In the genomic region with DNA sequence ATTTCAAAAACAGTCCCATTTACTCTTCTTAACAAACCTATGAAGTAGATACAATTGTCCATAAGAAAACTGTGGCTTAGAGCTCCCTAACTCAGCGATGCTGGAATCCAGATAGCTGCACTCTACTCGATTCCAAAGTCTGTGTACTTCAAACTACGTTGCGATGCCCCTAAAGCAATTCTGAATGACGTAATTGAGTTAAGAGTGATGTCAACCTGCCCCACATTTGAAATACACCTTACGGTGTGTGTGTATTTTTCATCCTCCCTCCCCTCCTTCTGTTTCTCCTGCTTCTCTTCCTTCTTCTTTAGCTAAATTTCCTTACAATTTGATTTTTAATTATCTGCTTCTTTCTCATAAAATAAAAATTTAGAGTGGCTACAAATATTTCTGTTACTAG, we compare ENCODE assay signal across 20 cellular contexts.
"Had no signal": no experiment of that assay in that cellular context is flagged by ENCODE, and none has a peak within 500 bp of the region (broad histone marks: within the 10 kb centered on the region; RNA-seq: fewer than 3 reads in every experiment).

No MANE protein-coding gene starts in this region.

- H3K36me3 ChIP-seq: heart right ventricle, thyroid gland, upper lobe of right lung had no signal

- H3K27ac Mint-ChIP-seq: brain; dendritic cell treated with granulocyte-macrophage colony-stimulating factor and Interleukin-4, amounts not matched to agents 40 ng/mL and 50 ng/mL, for 4 days; memory B cell had no signal

- DNase-seq: activated CD4-positive, alpha-beta T cell treated with anti-CD3 and anti-CD28 coated beads for 1 hour; activated CD4-positive, alpha-beta T cell treated with anti-CD3 and anti-CD28 coated beads, Interleukin-2, amount 50 U/mL, for 4 hours; activated gamma-delta T cell treated with Interleukin-2 at 50 U/mL for 16 hours; aorta; effector CD4-positive, alpha-beta T cell; erythroblast; foreskin fibroblast; heart right ventricle; left colon; stimulated activated CD4-positive, alpha-beta T cell treated with anti-CD3 and anti-CD28 coated beads, Interleukin-4, amount 100 ng/mL, for 1 hour; substantia nigra; SW 1271; T-helper 9 cell; thyroid gland; upper lobe of right lung had no signal

- H3K4me3 ChIP-seq: heart right ventricle, SK-N-MC, thyroid gland, upper lobe of right lung had no signal

- H3K4me1 ChIP-seq: heart right ventricle, thyroid gland, upper lobe of right lung had no signal

- H3K9me3 Mint-ChIP-seq: brain; dendritic cell treated with granulocyte-macrophage colony-stimulating factor and Interleukin-4, amounts not matched to agents 40 ng/mL and 50 ng/mL, for 4 days; memory B cell had no signal

- H3K4me3 Mint-ChIP-seq: brain; dendritic cell treated with granulocyte-macrophage colony-stimulating factor and Interleukin-4, amounts not matched to agents 40 ng/mL and 50 ng/mL, for 4 days; memory B cell had no signal

- FAIRE-seq: keratinocyte had no signal

- ATAC-seq: heart right ventricle, left colon, upper lobe of right lung had no signal

- H3K36me3 Mint-ChIP-seq: brain, memory B cell had no signal

- H3K27ac ChIP-seq: heart right ventricle, SK-N-MC, thyroid gland, upper lobe of right lung had no signal

- H3K27me3 Mint-ChIP-seq: brain; dendritic cell treated with granulocyte-macrophage colony-stimulating factor and Interleukin-4, amounts not matched to agents 40 ng/mL and 50 ng/mL, for 4 days; memory B cell had no signal

- H3K4me1 Mint-ChIP-seq: brain, memory B cell had no signal

- H3K27me3 ChIP-seq: heart right ventricle, thyroid gland, upper lobe of right lung had no signal

- H3K9me3 ChIP-seq: heart right ventricle, thyroid gland, upper lobe of right lung had no signal
